Comparison of ENCODE assay signal across 18 cellular contexts in the genomic region with DNA sequence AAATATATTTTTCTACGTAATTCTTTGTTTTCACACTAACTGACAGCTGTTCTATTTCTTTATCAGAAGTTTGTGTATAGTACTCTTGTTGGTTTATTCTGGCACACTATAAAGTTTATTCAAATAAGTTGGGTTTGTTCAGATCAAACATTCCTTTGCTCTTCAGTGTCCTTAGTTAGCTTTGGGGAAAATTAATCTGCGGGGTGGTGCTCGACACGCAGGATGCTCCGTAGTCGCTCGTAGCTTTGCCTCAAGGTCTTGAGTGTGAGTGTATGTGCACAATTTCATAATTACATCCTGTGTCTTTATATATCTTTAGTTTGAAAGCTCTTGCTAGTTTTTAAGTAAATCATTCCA.
A peak's percentile ranks its signal among the peaks of the same experiment; 100 is the strongest.
DNase-seq lines count a peak whose midpoint lies in the region; ATAC-seq, FAIRE-seq and TF ChIP-seq lines count a peak whose summit lies in the region.
"Had no signal": no experiment of that assay in that cellular context is flagged by ENCODE, and none has a peak within 500 bp of the region (broad histone marks: within the 10 kb centered on the region; RNA-seq: fewer than 3 reads in every experiment).

No MANE protein-coding gene starts in this region.

- no peaks in the 10 kb centered on the region for H3K9me3 Mint-ChIP-seq in naive thymus-derived CD4-positive, alpha-beta T cell
- H3K9me3 Mint-ChIP-seq: T-helper 1 cell treated with Interleukin-12 subunit alpha and Interleukin-12 subunit beta and Interleukin-4 antibody, amounts not matched to agents 30 μg/mL and 1 μg/mL, for 36 hours had no signal

- peaks cover 17 to 46% (median 40%) of the 10 kb centered on the region in 7 donors for H3K4me1 Mint-ChIP-seq in naive thymus-derived CD4-positive, alpha-beta T cell

- no peaks in the 10 kb centered on the region for H3K27me3 ChIP-seq in right lobe of liver
- H3K27me3 ChIP-seq in HepG2 (ENCODE audit: control insufficient read depth in 1 of 2, insufficient read depth in 2 of 2, low read length in 2 of 2) = no peaks in the 10 kb centered on the region
- H3K27me3 ChIP-seq in body of pancreas = no peaks in the 10 kb centered on the region
- H3K27me3 ChIP-seq in naive thymus-derived CD4-positive, alpha-beta T cell (ENCODE audit: control insufficient read depth in 2 of 2, insufficient read depth in 2 of 2, low read length in 2 of 2) = no peaks in the 10 kb centered on the region
- no peaks in the 10 kb centered on the region for H3K27me3 ChIP-seq in gastrocnemius medialis
- H3K27me3 ChIP-seq: adrenal gland, testis had no signal

- TF ChIP-seq RAD21 in HepG2 (CRISPR knock-in tag; IDR thresholded peaks at IDR 0.05) = no peak

- FAIRE-seq in HepG2 (lab: Jason Lieb, UNC) = no peak

- ATAC-seq in right lobe of liver (peak; percentile 63 to 82 (median 72)), HepG2 (no peak), body of pancreas (peak; percentile 49), HG03025 (IDR thresholded peaks at IDR 0.05; ENCODE audit: low FRiP score, unreplicated experiment) (no peak), gastrocnemius medialis (no peak)
- ATAC-seq in naive thymus-derived CD4-positive, alpha-beta T cell = no peak

- no peak overlapping the region for H3K4me3 Mint-ChIP-seq in naive thymus-derived CD4-positive, alpha-beta T cell
- H3K4me3 Mint-ChIP-seq: T-helper 1 cell treated with Interleukin-12 subunit alpha and Interleukin-12 subunit beta and Interleukin-4 antibody, amounts not matched to agents 30 μg/mL and 1 μg/mL, for 36 hours had no signal

- no peak overlapping the region for H2AFZ ChIP-seq in HepG2 (ENCODE audit: low read length)

- TF ChIP-seq CTCF in right lobe of liver (IDR thresholded peaks at IDR 0.05) (no peak), HepG2 (CRISPR knock-in tag; IDR thresholded peaks at IDR 0.05) (no peak), body of pancreas (IDR thresholded peaks at IDR 0.05) (no peak), gastrocnemius medialis (IDR thresholded peaks at IDR 0.05 in 4 of 5, conservative IDR thresholded peaks at IDR 0.05 in 1 of 5) (no peak)

- no peaks in the 10 kb centered on the region for H3K36me3 ChIP-seq in right lobe of liver
- peaks cover 0 to 3% of the 10 kb centered on the region in 2 experiments; a peak in 2 of 5 replicates for H3K36me3 ChIP-seq in HepG2 (replicated peaks in 1 of 2; ENCODE audit: control insufficient read depth in 1 of 2, insufficient read depth in 2 of 2, low read length in 2 of 2)
- H3K36me3 ChIP-seq in body of pancreas (replicated peaks in 1 of 2; ENCODE audit: insufficient read depth in 1 of 2, low read depth in 2 of 2) = no peaks in the 10 kb centered on the region
- peaks cover 0 to 7% (median 5%) of the 10 kb centered on the region in 3 experiments for H3K36me3 ChIP-seq in naive thymus-derived CD4-positive, alpha-beta T cell (ENCODE audit: control insufficient read depth in 2 of 3, insufficient read depth in 3 of 3, low read length in 3 of 3)
- no peaks in the 10 kb centered on the region for H3K36me3 ChIP-seq in gastrocnemius medialis
- H3K36me3 ChIP-seq: adrenal gland had no signal

- H3K27ac Mint-ChIP-seq in naive thymus-derived CD4-positive, alpha-beta T cell = peak overlapping the region in 7 of 9 donors; percentile 34 to 83 (median 65)
- H3K27ac Mint-ChIP-seq: T-helper 1 cell treated with Interleukin-12 subunit alpha and Interleukin-12 subunit beta and Interleukin-4 antibody, amounts not matched to agents 30 μg/mL and 1 μg/mL, for 36 hours had no signal

- no peaks in the 10 kb centered on the region for H4K20me1 ChIP-seq in HepG2 (ENCODE audit: insufficient read depth, low read length)

- no peaks in the 10 kb centered on the region for H3K27me3 Mint-ChIP-seq in naive thymus-derived CD4-positive, alpha-beta T cell

- CTCF ChIA-PET in HepG2 (lab: Yijun Ruan, JAX; ENCODE audit: low intra/inter-chr PET ratio, low total read pairs) = no interaction called here
- CTCF ChIA-PET in naive thymus-derived CD4-positive, alpha-beta T cell (lab: Charles Lee) = interaction anchor here (1.2 to 1.8 kb wide), 2 partner anchors 148 to 218 kb away, joined by 3 to 4 read pairs; no protein-coding TSS in a partner anchor

- H3K36me3 Mint-ChIP-seq in naive thymus-derived CD4-positive, alpha-beta T cell = peaks cover 0 to 11% (median 5%) of the 10 kb centered on the region in 5 donors

- no peaks in the 10 kb centered on the region for H3K79me2 ChIP-seq in HepG2 (ENCODE audit: insufficient read depth, low read length)

- intact Hi-C loops in right lobe of liver (cut with DNase I) (no loop called here), HepG2 (cut with micrococcal nuclease; ENCODE audit: unreplicated experiment) (no loop called here), body of pancreas (cut with DNase I) (no loop called here), gastrocnemius medialis (cut with DNase I; ENCODE audit: low total_unique reads) (loop anchor here (5.0 to 10.0 kb wide), 3 partner anchors 219 to 1019 kb away; partner anchors contain the start of gene TBC1D19)
- intact Hi-C loops in naive thymus-derived CD4-positive, alpha-beta T cell (cut with micrococcal nuclease) = loop anchor here (5.0 to 10.0 kb wide), 2 partner anchors 424 to 1151 kb away; partner anchors contain the start of gene TBC1D19 (in 1 of the 2)

- 24% methylated on average over 7 of the region's 7 CpGs for WGBS in right lobe of liver (ENCODE audit: insufficient coverage, low coverage, low lambda C conversion rate, missing lambda C conversion rate)
- 97% methylated on average over 7 of the region's 7 CpGs for WGBS in HepG2 (ENCODE audit: low lambda C conversion rate)
- WGBS in body of pancreas, 2 donors = 32 to 37% methylated on average over 7 of the region's 7 CpGs

- TF ChIP-seq POLR2A in right lobe of liver (IDR thresholded peaks at IDR 0.05) (no peak), HepG2 (IDR thresholded peaks at IDR 0.05; ENCODE audit: insufficient read depth in 1 of 2, low read depth in 2 of 2, low read length in 2 of 2) (no peak), body of pancreas (IDR thresholded peaks at IDR 0.05) (no peak), gastrocnemius medialis (IDR thresholded peaks at IDR 0.05) (no peak)

- H3K9me3 ChIP-seq in right lobe of liver = no peaks in the 10 kb centered on the region
- no peaks in the 10 kb centered on the region for H3K9me3 ChIP-seq in HepG2 (ENCODE audit: low read length)
- no peaks in the 10 kb centered on the region for H3K9me3 ChIP-seq in body of pancreas
- H3K9me3 ChIP-seq in naive thymus-derived CD4-positive, alpha-beta T cell (ENCODE audit: control insufficient read depth in 2 of 3, low read length in 3 of 3) = no peaks in the 10 kb centered on the region
- no peaks in the 10 kb centered on the region for H3K9me3 ChIP-seq in gastrocnemius medialis
- H3K9me3 ChIP-seq: adrenal gland, testis had no signal

- POLR2A ChIA-PET in HepG2 (lab: Yijun Ruan, JAX) = no interaction called here
- POLR2A ChIA-PET in naive thymus-derived CD4-positive, alpha-beta T cell (lab: Charles Lee) = interaction anchor here (6.5 kb wide), 1 partner anchor 145 kb away, joined by 25 read pairs; the partner anchor contains the start of gene STIM2

- no peak overlapping the region for H3K4me2 ChIP-seq in HepG2 (ENCODE audit: low read depth, low read length)

- TF ChIP-seq EP300 in HepG2 (IDR thresholded peaks at IDR 0.05; ENCODE audit: low read depth in 2 of 2, low read length in 2 of 2) (no peak), HepG2 (CRISPR knock-in tag; IDR thresholded peaks at IDR 0.05; ENCODE audit: borderline replicate concordance) (no peak)

- DNase-seq in right lobe of liver = no peak
- no peak for DNase-seq in HepG2 (ENCODE audit: low spot score)
- no peak for DNase-seq in body of pancreas
- DNase-seq in naive thymus-derived CD4-positive, alpha-beta T cell = no peak
- no peak for DNase-seq in stimulated activated CD4-positive, alpha-beta T cell treated with anti-CD3 and anti-CD28 coated beads, Interleukin-4, amount 100 ng/mL, for 1 hour
- DNase-seq in NCI-H524 (lab: John Stamatoyannopoulos, UW) = no peak
- no peak for DNase-seq in gastrocnemius medialis
- DNase-seq: activated CD4-positive, alpha-beta T cell treated with anti-CD3 and anti-CD28 coated beads for 1 hour; adrenal gland; cerebellar nuclear complex; glutamatergic neuron; islet precursor cell; midbrain; stimulated activated CD4-positive, alpha-beta T cell treated with anti-CD3 and anti-CD28 coated beads, Interleukin-15, amount 100 ng/mL, for 24 hours; testis had no signal

- H3K9ac ChIP-seq in HepG2 (ENCODE audit: insufficient read depth, low read depth, low read length) = no peak overlapping the region

- BruUV-seq in HepG2 (replicated peaks; lab: Mats Ljungman, UMichigan) = no TSS peak

- in situ Hi-C loops in HepG2 (cut with HindIII; ENCODE audit: extremely low pct_ligation_motif_present, low pct_unique_long_range_greater_than_20kb) = loop anchor here (25.0 kb wide), 1 partner anchor 219 kb away; no protein-coding TSS in a partner anchor
- in situ Hi-C loops in gastrocnemius medialis (cut with MboI; ENCODE audit: low sequenced_read_pairs in 4 of 4) = loop anchor here (5.0 to 25.0 kb wide), 6 partner anchors 219 to 1019 kb away; no protein-coding TSS in a partner anchor

- peak overlapping the region in 1 of 3 donors; percentile 10 for H3K27ac ChIP-seq in right lobe of liver
- no peak overlapping the region for H3K27ac ChIP-seq in HepG2 (ENCODE audit: extremely low read length, insufficient read depth, low read length)
- H3K27ac ChIP-seq in body of pancreas = peak overlapping the region in 1 of 4 donors; percentile 63
- H3K27ac ChIP-seq in naive thymus-derived CD4-positive, alpha-beta T cell (ENCODE audit: low read depth, low read length) = no peak overlapping the region
- H3K27ac ChIP-seq in gastrocnemius medialis = no peak overlapping the region
- H3K27ac ChIP-seq: adrenal gland, RWPE1, testis had no signal

- H3K4me1 ChIP-seq in right lobe of liver (peaks cover 0 to 21% (median 2%) of the 10 kb centered on the region in 4 donors), HepG2 (ENCODE audit: insufficient read depth, low read length) (no peaks in the 10 kb centered on the region), body of pancreas (peaks cover 13% of the 10 kb centered on the region), gastrocnemius medialis (peaks cover 3 to 4% of the 10 kb centered on the region in 2 donors)
- H3K4me1 ChIP-seq in naive thymus-derived CD4-positive, alpha-beta T cell (ENCODE audit: control insufficient read depth in 2 of 2, insufficient read depth in 2 of 2, low read length in 2 of 2) = peaks cover 12 to 16% of the 10 kb centered on the region in 2 donors

- H3K4me3 ChIP-seq in right lobe of liver (peak overlapping the region in 1 of 3 donors; percentile 9), HepG2 (replicated peaks in 1 of 3; ENCODE audit: insufficient read depth in 1 of 3, low read depth in 2 of 3, low read length in 3 of 3) (no peak overlapping the region), body of pancreas (no peak overlapping the region), gastrocnemius medialis (no peak overlapping the region)
- H3K4me3 ChIP-seq in naive thymus-derived CD4-positive, alpha-beta T cell (ENCODE audit: low read length) = no peak overlapping the region
- H3K4me3 ChIP-seq: adrenal gland, testis had no signal

TF ChIP-seq in HepG2, 621 proteins besides CTCF, POLR2A, EP300 and RAD21 (continues in another document):
- TF ChIP-seq KDM2A (CRISPR knock-in tag; IDR thresholded peaks at IDR 0.05; ENCODE audit: borderline replicate concordance, low read depth) = no peak

Comparison
In these comparisons a context has a peak if more than half of its experiments do, and no peak if none do; other contexts are left out.
1. ATAC-seq: peak in right lobe of liver (4 of 4) and body of pancreas (single experiment); none in HepG2 (single experiment), naive thymus-derived CD4-positive, alpha-beta T cell (single experiment), HG03025 (single experiment) and gastrocnemius medialis (0 of 2).
2. intact Hi-C loops: an anchor here in naive thymus-derived CD4-positive, alpha-beta T cell (5.0 to 10.0 kb wide) and gastrocnemius medialis (5.0 to 10.0 kb wide); none called in right lobe of liver, HepG2 and body of pancreas.